12 cellular contexts compared by ENCODE assay signal in genomic region chr11:19281041-19281440, GRCh38. TPM values are rescaled to one million over a fixed set of nuclear protein-coding genes. Genes with fewer than 3 reads are reported as not detected.
DNase-seq lines count a peak whose midpoint lies in the region; ATAC-seq lines count a peak whose summit lies in the region.
"Had no signal": no experiment of that assay in that cellular context is flagged by ENCODE, and none has a peak within 500 bp of the region (broad histone marks: within the 10 kb centered on the region; RNA-seq: fewer than 3 reads in every experiment).

No MANE protein-coding gene starts in this region.

- intact Hi-C loops in left colon (cut with DNase I, micrococcal nuclease) = no loop called here

- ATAC-seq in GM18858 (IDR thresholded peaks at IDR 0.05; ENCODE audit: unreplicated experiment) (peak; percentile 29), GM21737 (IDR thresholded peaks at IDR 0.05; ENCODE audit: unreplicated experiment) (peak; percentile 65), left lobe of liver (peak; percentile 17), HG02970 (IDR thresholded peaks at IDR 0.05; ENCODE audit: low FRiP score, unreplicated experiment) (no peak), left colon (no peak)
- ATAC-seq: HCT116 had no signal

- DNase-seq in NCI-H146 (lab: John Stamatoyannopoulos, UW) (peak; percentile 33), left lobe of liver (ENCODE audit: low spot score) (no peak), left colon (no peak)
- no peak for DNase-seq in stimulated activated naive CD4-positive, alpha-beta T cell treated with Interleukin-2 at 50 U/mL for 16 hours (lab: John Stamatoyannopoulos, UW)
- DNase-seq: activated CD8-positive, alpha-beta memory T cell treated with anti-CD3 and anti-CD28 coated beads, Interleukin-2, amount 50 U/mL, for 4 hours; Calu3; stimulated activated CD4-positive, alpha-beta T cell treated with anti-CD3 and anti-CD28 coated beads, Interleukin-15, amount 100 ng/mL, for 24 hours; stimulated activated naive B cell treated with anti-CD40 and anti-IgM and Interleukin-4, amounts not matched to agents 10 μg/mL and 1 μg/mL and 100 μg/mL, for 72 hours had no signal

RNA-seq across cellular contexts. Expression of gene E2F8, which starts 40.3 kb away (rescaled TPM):
- 0.08 TPM for total RNA-seq in left lobe of liver
- 1 to 10 TPM; 4.3 to 7.4 TPM for total RNA-seq in left colon

Comparison
In these comparisons a context has a peak if more than half of its experiments do, and no peak if none do; other contexts are left out.
1. ATAC-seq: peak in GM18858 (single experiment), GM21737 (single experiment) and left lobe of liver (single experiment); none in HG02970 (single experiment) and left colon (single experiment).